1 cellular context compared by ENCODE assay signal in genomic region chr5:68817696-68818695, GRCh38.
TF ChIP-seq lines count a peak whose summit lies in the region.

No MANE protein-coding gene starts in this region.

TF ChIP-seq in neural cell, 6 proteins besides CTCF, POLR2A, EP300 and RAD21:
- TF ChIP-seq REST (IDR thresholded peaks at IDR 0.05; ENCODE audit: borderline replicate concordance) (peak; percentile 45), TAF1 (IDR thresholded peaks at IDR 0.05; ENCODE audit: low read depth) (no peak), EZH2 (IDR thresholded peaks at IDR 0.05; ENCODE audit: borderline replicate concordance, insufficient read depth, low read length, poor library complexity, severe bottlenecking) (no peak), MXI1 (conservative IDR thresholded peaks at IDR 0.05; ENCODE audit: poor library complexity, severe bottlenecking) (peak; percentile 15), POLR2AphosphoS5 (IDR thresholded peaks at IDR 0.05) (no peak)
TF ChIP-seq in neural cell: peak in this region for 2.
